ENCODE assay signal across 27 cellular contexts in the genomic region with DNA sequence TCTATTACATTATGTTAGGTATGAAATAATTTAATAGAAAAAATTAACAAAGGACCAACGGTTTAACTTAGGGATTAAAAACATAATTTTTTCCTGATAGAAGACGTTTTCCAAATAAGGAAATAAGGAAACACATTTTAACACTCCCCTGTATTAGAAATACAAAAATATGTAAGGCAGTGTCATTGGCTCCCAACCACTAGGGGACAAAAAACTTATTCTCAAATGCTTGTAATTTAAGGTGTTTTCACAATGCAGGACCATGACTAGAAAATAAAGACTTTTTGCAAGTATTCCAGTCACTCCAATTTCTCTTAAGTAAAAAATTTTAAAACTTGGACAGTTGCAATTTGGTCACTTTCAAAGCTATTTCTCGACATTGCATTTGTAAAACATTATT.
"Had no signal": no experiment of that assay in that cellular context is flagged by ENCODE, and none has a peak within 500 bp of the region (broad histone marks: within the 10 kb centered on the region; RNA-seq: fewer than 3 reads in every experiment).

No MANE protein-coding gene starts in this region.

- H3K27me3 Mint-ChIP-seq: activated B cell treated with CpG ODN at 0.5 μM for 24 hours; activated naive CD8-positive, alpha-beta T cell treated with anti-CD3 and anti-CD28 coated beads for 36 hours; brain; effector memory CD8-positive, alpha-beta T cell; naive B cell had no signal

- DNase-seq: activated B cell treated with CpG ODN at 0.5 μM for 24 hours; activated CD4-positive, alpha-beta T cell treated with anti-CD3 and anti-CD28 coated beads, Interleukin-2, amount 50 U/mL, for 1 hour; activated effector memory CD4-positive, alpha-beta T cell treated with Interleukin-2 at 50 U/mL for 16 hours; activated naive CD4-positive, alpha-beta T cell treated with Interleukin-2 at 50 U/mL for 16 hours; activated naive CD8-positive, alpha-beta T cell treated with anti-CD3 and anti-CD28 coated beads for 36 hours; adrenal gland; aorta; cortex of kidney; effector memory CD8-positive, alpha-beta T cell; foreskin melanocyte; left ventricle myocardium inferior; naive B cell; nephron progenitor cell; pancreas; psoas muscle; sigmoid colon; stimulated activated CD4-positive, alpha-beta T cell treated with anti-CD3 and anti-CD28 coated beads, Interleukin-2, amount 100 ng/mL, for 24 hours; stimulated activated naive CD4-positive, alpha-beta T cell; T-helper 1 cell; tibial artery had no signal

- H3K4me3 ChIP-seq: adrenal gland, cardiac muscle cell, esophagus muscularis mucosa, left ventricle myocardium inferior, lung, pancreas, psoas muscle, sigmoid colon, smooth muscle cell, suprapubic skin, tibial artery had no signal

- H3K4me2 ChIP-seq: smooth muscle cell had no signal

- H3K27me3 ChIP-seq: adrenal gland, cardiac muscle cell, esophagus muscularis mucosa, pancreas, sigmoid colon, suprapubic skin, tibial artery had no signal

- H3K36me3 ChIP-seq: adrenal gland, cardiac muscle cell, esophagus muscularis mucosa, left ventricle myocardium inferior, pancreas, sigmoid colon, suprapubic skin, tibial artery had no signal

- H3K27ac Mint-ChIP-seq: activated B cell treated with CpG ODN at 0.5 μM for 24 hours; activated naive CD8-positive, alpha-beta T cell treated with anti-CD3 and anti-CD28 coated beads for 36 hours; brain; effector memory CD8-positive, alpha-beta T cell; naive B cell; nephron progenitor cell; T-helper 2 cell treated with Interferon-gamma antibody and Interleukin-4, amounts not matched to agents 5 μg/mL and 100 μg/mL, for 36 hours had no signal

- H3K9me3 Mint-ChIP-seq: activated B cell treated with CpG ODN at 0.5 μM for 24 hours; activated naive CD8-positive, alpha-beta T cell treated with anti-CD3 and anti-CD28 coated beads for 36 hours; brain; effector memory CD8-positive, alpha-beta T cell; nephron progenitor cell; T-helper 2 cell treated with Interferon-gamma antibody and Interleukin-4, amounts not matched to agents 5 μg/mL and 100 μg/mL, for 36 hours had no signal

- H3K27ac ChIP-seq: adrenal gland, cardiac muscle cell, esophagus muscularis mucosa, left ventricle myocardium inferior, pancreas, psoas muscle, sigmoid colon, suprapubic skin, tibial artery had no signal

- H3K9me3 ChIP-seq: adrenal gland, esophagus muscularis mucosa, left ventricle myocardium inferior, pancreas, psoas muscle, sigmoid colon, suprapubic skin, tibial artery had no signal

- H3K4me1 Mint-ChIP-seq: activated B cell treated with CpG ODN at 0.5 μM for 24 hours, naive B cell, nephron progenitor cell had no signal

- H3K4me1 ChIP-seq: adrenal gland, esophagus muscularis mucosa, left ventricle myocardium inferior, pancreas, psoas muscle, sigmoid colon, suprapubic skin had no signal

- H3K36me3 Mint-ChIP-seq: activated naive CD8-positive, alpha-beta T cell treated with anti-CD3 and anti-CD28 coated beads for 36 hours; brain; naive B cell had no signal

- H3K4me3 Mint-ChIP-seq: activated B cell treated with CpG ODN at 0.5 μM for 24 hours; activated naive CD8-positive, alpha-beta T cell treated with anti-CD3 and anti-CD28 coated beads for 36 hours; brain; effector memory CD8-positive, alpha-beta T cell; naive B cell; nephron progenitor cell; T-helper 2 cell treated with Interferon-gamma antibody and Interleukin-4, amounts not matched to agents 5 μg/mL and 100 μg/mL, for 36 hours had no signal
